ENCODE assay signal across 1 cellular context in the genomic region with DNA sequence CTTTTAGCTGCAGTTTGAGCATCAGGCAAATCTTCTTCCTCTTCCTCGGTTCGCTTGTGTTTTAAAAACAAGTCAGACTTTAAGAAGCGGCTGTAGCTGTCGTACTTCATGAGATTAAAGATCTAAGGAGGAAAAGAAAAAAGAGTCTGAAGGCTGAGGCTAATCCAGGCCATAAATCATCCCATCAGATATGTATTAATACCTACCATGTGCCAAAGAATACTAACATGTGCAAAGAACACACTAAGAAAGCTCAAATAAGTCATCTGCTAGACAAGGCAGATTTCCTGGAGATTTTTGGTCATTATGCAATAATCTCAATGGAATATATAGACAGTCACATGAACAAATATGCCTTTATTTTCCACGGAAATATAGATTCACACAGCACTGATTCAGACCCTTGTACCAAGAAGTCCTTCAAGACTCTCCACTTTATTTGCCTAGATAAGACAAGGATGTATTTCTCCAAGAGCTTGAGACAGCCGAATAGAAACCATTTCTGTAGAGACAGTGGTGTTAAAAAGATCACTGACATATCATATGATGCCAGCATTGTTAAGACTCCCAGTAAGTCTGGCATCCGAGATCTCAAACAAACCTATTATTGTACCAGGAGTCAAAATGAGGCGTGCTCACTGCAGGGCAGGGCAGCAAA.
A peak's percentile ranks its signal among the peaks of the same experiment; 100 is the strongest.
TF ChIP-seq lines count a peak whose summit lies in the region.

No MANE protein-coding gene starts in this region.

TF ChIP-seq in K562, 482 proteins besides CTCF, POLR2A, EP300 and RAD21:
- no peak for TF ChIP-seq SMARCB1 (IDR thresholded peaks at IDR 0.05; ENCODE audit: insufficient read length, low read depth)
- TF ChIP-seq, protein P1, sequence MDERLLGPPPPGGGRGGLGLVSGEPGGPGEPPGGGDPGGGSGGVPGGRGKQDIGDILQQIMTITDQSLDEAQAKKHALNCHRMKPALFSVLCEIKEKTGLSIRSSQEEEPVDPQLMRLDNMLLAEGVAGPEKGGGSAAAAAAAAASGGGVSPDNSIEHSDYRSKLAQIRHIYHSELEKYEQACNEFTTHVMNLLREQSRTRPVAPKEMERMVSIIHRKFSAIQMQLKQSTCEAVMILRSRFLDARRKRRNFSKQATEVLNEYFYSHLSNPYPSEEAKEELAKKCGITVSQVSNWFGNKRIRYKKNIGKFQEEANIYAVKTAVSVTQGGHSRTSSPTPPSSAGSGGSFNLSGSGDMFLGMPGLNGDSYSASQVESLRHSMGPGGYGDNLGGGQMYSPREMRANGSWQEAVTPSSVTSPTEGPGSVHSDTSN (CRISPR knock-in tag; IDR thresholded peaks at IDR 0.05; ENCODE audit: low read depth), result no peak
- TF ChIP-seq, protein P1 (tag; conservative IDR thresholded peaks at IDR 0.05; ENCODE audit: low read depth), result peak; percentile 38
